14 cellular contexts compared by ENCODE assay signal in genomic region chr17:17062866-17063265, GRCh38. TPM values are rescaled to one million over a fixed set of nuclear protein-coding genes. Genes with fewer than 3 reads are reported as not detected.
DNase-seq lines count a peak whose midpoint lies in the region; ATAC-seq and TF ChIP-seq lines count a peak whose summit lies in the region.
"Had no signal": no experiment of that assay in that cellular context is flagged by ENCODE, and none has a peak within 500 bp of the region (broad histone marks: within the 10 kb centered on the region; RNA-seq: fewer than 3 reads in every experiment).

No MANE protein-coding gene starts in this region.

- H3K4me3 ChIP-seq in coronary artery (peak overlapping the region; percentile 2), lung (no peak overlapping the region), tibial artery (no peak overlapping the region)

- no peak for TF ChIP-seq CTCF in coronary artery (IDR thresholded peaks at IDR 0.05)
- TF ChIP-seq CTCF in lung (IDR thresholded peaks at IDR 0.05; ENCODE audit: control extremely low read depth, extremely low read depth) = no peak
- no peak for TF ChIP-seq CTCF in tibial artery (IDR thresholded peaks at IDR 0.05)

- intact Hi-C loops in tibial artery (cut with DNase I; ENCODE audit: low total_unique reads) = no loop called here

- peaks cover 19 to 38% of the 10 kb centered on the region in 2 donors for H3K4me1 ChIP-seq in lung (ENCODE audit: control insufficient read depth in 2 of 2, insufficient read depth in 2 of 2, low read length in 2 of 2)
- peaks cover 0 to 100% (median 70%) of the 10 kb centered on the region in 4 donors for H3K4me1 ChIP-seq in tibial artery

- H3K9me3 ChIP-seq in lung (ENCODE audit: control insufficient read depth in 2 of 2, insufficient read depth in 1 of 2, low read length in 1 of 2) = no peaks in the 10 kb centered on the region
- H3K9me3 ChIP-seq in tibial artery = no peaks in the 10 kb centered on the region

- peaks cover 0 to 5% of the 10 kb centered on the region in 2 donors for H3K36me3 ChIP-seq in lung (ENCODE audit: control insufficient read depth in 2 of 2, insufficient read depth in 2 of 2, low read length in 2 of 2)
- no peaks in the 10 kb centered on the region for H3K36me3 ChIP-seq in tibial artery

- ATAC-seq in lung (ENCODE audit: insufficient read depth, low FRiP score) = peak; percentile 8
- no peak for ATAC-seq in HG02571 (IDR thresholded peaks at IDR 0.05; ENCODE audit: unreplicated experiment)

- WGBS in lung, 2 donors = 58 to 73% methylated on average over 7 of the region's 7 CpGs

- DNase-seq in activated effector memory CD4-positive, alpha-beta T cell treated with anti-CD3 and anti-CD28 coated beads, Interleukin-2, amount 50 U/mL, for 16 hours = peak; percentile 54
- no peak for DNase-seq in activated effector memory CD4-positive, alpha-beta T cell treated with Interleukin-2 at 50 U/mL for 16 hours
- no peak for DNase-seq in coronary artery (ENCODE audit: low spot score)
- DNase-seq in lung (ENCODE audit: low spot score) = no peak
- peak; percentile 28 to 73 for DNase-seq in tibial artery
- no peak for DNase-seq in DMS 273 (lab: John Stamatoyannopoulos, UW; ENCODE audit: unreplicated experiment)
- no peak for DNase-seq in NCI-H128 (lab: John Stamatoyannopoulos, UW; ENCODE audit: unreplicated experiment)
- DNase-seq: ACHN; activated CD4-positive, alpha-beta memory T cell treated with anti-CD3 and anti-CD28 coated beads for 36 hours; GOT3; NCI-H1048; NCI-H774; SW 1271 had no signal

- H3K27ac ChIP-seq in coronary artery = peak overlapping the region; percentile 49 to 79
- no peak overlapping the region for H3K27ac ChIP-seq in lung (ENCODE audit: low read depth in 1 of 2, low read length in 1 of 2)
- peak overlapping the region; percentile 85 to 92 for H3K27ac ChIP-seq in tibial artery

- H3K27me3 ChIP-seq in lung (ENCODE audit: control insufficient read depth, insufficient read depth) (no peaks in the 10 kb centered on the region), tibial artery (no peaks in the 10 kb centered on the region)

RNA-seq across cellular contexts. Expression of gene MPRIP, which starts 20.6 kb away (rescaled TPM):
- 100 to 1,000 TPM; 181 to 342 TPM for total RNA-seq in lung
- polyA plus RNA-seq in lung = 100 to 1,000 TPM; 121 to 168 TPM

Comparison
In these comparisons a context has a peak if more than half of its experiments do, and no peak if none do; other contexts are left out.
1. DNase-seq: peak in activated effector memory CD4-positive, alpha-beta T cell treated with anti-CD3 and anti-CD28 coated beads, Interleukin-2, amount 50 U/mL, for 16 hours (single experiment) and tibial artery (2 of 2); none in activated effector memory CD4-positive, alpha-beta T cell treated with Interleukin-2 at 50 U/mL for 16 hours (single experiment), coronary artery (single experiment), lung (single experiment), DMS 273 (single experiment) and NCI-H128 (single experiment).
2. H3K27ac ChIP-seq: peak in coronary artery (2 of 2) and tibial artery (2 of 2); none in lung (0 of 2).